In genomic region chr12:6570264-6570887, GRCh38 we compare ENCODE assay signal across 1 cellular context.
A peak's percentile ranks its signal among the peaks of the same experiment; 100 is the strongest.
TF ChIP-seq lines count a peak whose summit lies in the region.

No MANE protein-coding gene starts in this region.

TF ChIP-seq in HepG2, 621 proteins besides CTCF, POLR2A, EP300 and RAD21 (continued from another document and continues in another):
- TF ChIP-seq ZNF275 (CRISPR knock-in tag; IDR thresholded peaks at IDR 0.05; ENCODE audit: borderline replicate concordance) (no peak), MAZ (IDR thresholded peaks at IDR 0.05; ENCODE audit: borderline replicate concordance, low read depth, low read length) (0 out of 2 replicates have a peak, but pooled peaks have one; percentile 40), MAZ (CRISPR knock-in tag; IDR thresholded peaks at IDR 0.05; ENCODE audit: low read depth) (no peak), CEBPB (IDR thresholded peaks at IDR 0.05; ENCODE audit: borderline replicate concordance, low read depth, low read length) (no peak), ZNF274 (CRISPR knock-in tag; IDR thresholded peaks at IDR 0.05) (no peak), ZBTB26 (CRISPR knock-in tag; IDR thresholded peaks at IDR 0.05; ENCODE audit: borderline replicate concordance) (no peak), GATAD1 (CRISPR knock-in tag; IDR thresholded peaks at IDR 0.05) (0 out of 2 replicates have a peak, but pooled peaks have one; percentile 20), KDM6A (CRISPR knock-in tag; IDR thresholded peaks at IDR 0.05; ENCODE audit: low read depth) (no peak), THAP9 (CRISPR knock-in tag; IDR thresholded peaks at IDR 0.05; ENCODE audit: borderline replicate concordance) (0 out of 2 replicates have a peak, but pooled peaks have one; percentile 27), ZNF24 (IDR thresholded peaks at IDR 0.05) (0 out of 2 replicates have a peak, but pooled peaks have one; percentile 19), ZNF687 (CRISPR knock-in tag; IDR thresholded peaks at IDR 0.05) (peak; percentile 62), ZNF350 (CRISPR knock-in tag; IDR thresholded peaks at IDR 0.05; ENCODE audit: borderline replicate concordance, low read depth) (0 out of 2 replicates have a peak, but pooled peaks have one; percentile 28), ZBTB39 (CRISPR knock-in tag; IDR thresholded peaks at IDR 0.05) (no peak), ZMYM3 (CRISPR knock-in tag; IDR thresholded peaks at IDR 0.05) (no peak), HOXA9 (CRISPR knock-in tag; IDR thresholded peaks at IDR 0.05; ENCODE audit: borderline replicate concordance) (no peak), ZNF766 (CRISPR knock-in tag; IDR thresholded peaks at IDR 0.05; ENCODE audit: borderline replicate concordance) (no peak), HBP1 (CRISPR knock-in tag; IDR thresholded peaks at IDR 0.05; ENCODE audit: low read depth) (no peak), HMG20B (CRISPR knock-in tag; conservative IDR thresholded peaks at IDR 0.05) (no peak), ZNF777 (CRISPR knock-in tag; IDR thresholded peaks at IDR 0.05) (no peak), PITX1 (CRISPR knock-in tag; IDR thresholded peaks at IDR 0.05) (no peak), ZBTB7B (CRISPR knock-in tag; IDR thresholded peaks at IDR 0.05) (no peak), SALL1 (CRISPR knock-in tag; IDR thresholded peaks at IDR 0.05) (peak; percentile 15; the same call in 1 of the 2 replicates), NFYC (CRISPR knock-in tag; IDR thresholded peaks at IDR 0.05) (no peak), HDAC1 (CRISPR knock-in tag; IDR thresholded peaks at IDR 0.05) (0 out of 2 replicates have a peak, but pooled peaks have one; percentile 29), FOXA1 (IDR thresholded peaks at IDR 0.05) (no peak), FOXA1 (CRISPR knock-in tag; IDR thresholded peaks at IDR 0.05) (no peak), GATAD2A (CRISPR knock-in tag; IDR thresholded peaks at IDR 0.05) (no peak; the same call in 1 of the 2 replicates), ZNF564 (CRISPR knock-in tag; IDR thresholded peaks at IDR 0.05) (no peak), SNAI1 (CRISPR knock-in tag; IDR thresholded peaks at IDR 0.05; ENCODE audit: borderline replicate concordance) (no peak), TGIF2 (CRISPR knock-in tag; IDR thresholded peaks at IDR 0.05) (no peak), BCL6 (CRISPR knock-in tag; IDR thresholded peaks at IDR 0.05) (no peak), HNF4G (IDR thresholded peaks at IDR 0.05; ENCODE audit: borderline replicate concordance, low read depth, low read length) (0 out of 2 replicates have a peak, but pooled peaks have one; percentile 38), HNF4G (CRISPR knock-in tag; IDR thresholded peaks at IDR 0.05; ENCODE audit: borderline replicate concordance, low read depth) (no peak), SP5 (CRISPR knock-in tag; IDR thresholded peaks at IDR 0.05; ENCODE audit: borderline replicate concordance, low read depth) (no peak), ESRRA (CRISPR knock-in tag; IDR thresholded peaks at IDR 0.05; ENCODE audit: low read depth) (no peak)
- TF ChIP-seq, protein P1, sequence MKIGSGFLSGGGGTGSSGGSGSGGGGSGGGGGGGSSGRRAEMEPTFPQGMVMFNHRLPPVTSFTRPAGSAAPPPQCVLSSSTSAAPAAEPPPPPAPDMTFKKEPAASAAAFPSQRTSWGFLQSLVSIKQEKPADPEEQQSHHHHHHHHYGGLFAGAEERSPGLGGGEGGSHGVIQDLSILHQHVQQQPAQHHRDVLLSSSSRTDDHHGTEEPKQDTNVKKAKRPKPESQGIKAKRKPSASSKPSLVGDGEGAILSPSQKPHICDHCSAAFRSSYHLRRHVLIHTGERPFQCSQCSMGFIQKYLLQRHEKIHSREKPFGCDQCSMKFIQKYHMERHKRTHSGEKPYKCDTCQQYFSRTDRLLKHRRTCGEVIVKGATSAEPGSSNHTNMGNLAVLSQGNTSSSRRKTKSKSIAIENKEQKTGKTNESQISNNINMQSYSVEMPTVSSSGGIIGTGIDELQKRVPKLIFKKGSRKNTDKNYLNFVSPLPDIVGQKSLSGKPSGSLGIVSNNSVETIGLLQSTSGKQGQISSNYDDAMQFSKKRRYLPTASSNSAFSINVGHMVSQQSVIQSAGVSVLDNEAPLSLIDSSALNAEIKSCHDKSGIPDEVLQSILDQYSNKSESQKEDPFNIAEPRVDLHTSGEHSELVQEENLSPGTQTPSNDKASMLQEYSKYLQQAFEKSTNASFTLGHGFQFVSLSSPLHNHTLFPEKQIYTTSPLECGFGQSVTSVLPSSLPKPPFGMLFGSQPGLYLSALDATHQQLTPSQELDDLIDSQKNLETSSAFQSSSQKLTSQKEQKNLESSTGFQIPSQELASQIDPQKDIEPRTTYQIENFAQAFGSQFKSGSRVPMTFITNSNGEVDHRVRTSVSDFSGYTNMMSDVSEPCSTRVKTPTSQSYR (CRISPR knock-in tag; IDR thresholded peaks at IDR 0.05; ENCODE audit: borderline replicate concordance), result peak; percentile 87
- TF ChIP-seq, protein P2, sequence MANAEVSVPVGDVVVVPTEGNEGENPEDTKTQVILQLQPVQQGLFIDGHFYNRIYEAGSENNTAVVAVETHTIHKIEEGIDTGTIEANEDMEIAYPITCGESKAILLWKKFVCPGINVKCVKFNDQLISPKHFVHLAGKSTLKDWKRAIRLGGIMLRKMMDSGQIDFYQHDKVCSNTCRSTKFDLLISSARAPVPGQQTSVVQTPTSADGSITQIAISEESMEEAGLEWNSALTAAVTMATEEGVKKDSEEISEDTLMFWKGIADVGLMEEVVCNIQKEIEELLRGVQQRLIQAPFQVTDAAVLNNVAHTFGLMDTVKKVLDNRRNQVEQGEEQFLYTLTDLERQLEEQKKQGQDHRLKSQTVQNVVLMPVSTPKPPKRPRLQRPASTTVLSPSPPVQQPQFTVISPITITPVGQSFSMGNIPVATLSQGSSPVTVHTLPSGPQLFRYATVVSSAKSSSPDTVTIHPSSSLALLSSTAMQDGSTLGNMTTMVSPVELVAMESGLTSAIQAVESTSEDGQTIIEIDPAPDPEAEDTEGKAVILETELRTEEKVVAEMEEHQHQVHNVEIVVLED (CRISPR knock-in tag; IDR thresholded peaks at IDR 0.05; ENCODE audit: borderline replicate concordance), result no peak
- TF ChIP-seq, protein P3, sequence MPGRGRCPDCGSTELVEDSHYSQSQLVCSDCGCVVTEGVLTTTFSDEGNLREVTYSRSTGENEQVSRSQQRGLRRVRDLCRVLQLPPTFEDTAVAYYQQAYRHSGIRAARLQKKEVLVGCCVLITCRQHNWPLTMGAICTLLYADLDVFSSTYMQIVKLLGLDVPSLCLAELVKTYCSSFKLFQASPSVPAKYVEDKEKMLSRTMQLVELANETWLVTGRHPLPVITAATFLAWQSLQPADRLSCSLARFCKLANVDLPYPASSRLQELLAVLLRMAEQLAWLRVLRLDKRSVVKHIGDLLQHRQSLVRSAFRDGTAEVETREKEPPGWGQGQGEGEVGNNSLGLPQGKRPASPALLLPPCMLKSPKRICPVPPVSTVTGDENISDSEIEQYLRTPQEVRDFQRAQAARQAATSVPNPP (CRISPR knock-in tag; IDR thresholded peaks at IDR 0.05), result no peak
- TF ChIP-seq, protein P4, sequence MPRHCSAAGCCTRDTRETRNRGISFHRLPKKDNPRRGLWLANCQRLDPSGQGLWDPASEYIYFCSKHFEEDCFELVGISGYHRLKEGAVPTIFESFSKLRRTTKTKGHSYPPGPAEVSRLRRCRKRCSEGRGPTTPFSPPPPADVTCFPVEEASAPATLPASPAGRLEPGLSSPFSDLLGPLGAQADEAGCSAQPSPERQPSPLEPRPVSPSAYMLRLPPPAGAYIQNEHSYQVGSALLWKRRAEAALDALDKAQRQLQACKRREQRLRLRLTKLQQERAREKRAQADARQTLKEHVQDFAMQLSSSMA (CRISPR knock-in tag; IDR thresholded peaks at IDR 0.05), result no peak
